Comparison of ENCODE assay signal across 19 cellular contexts in genomic region chr12:57178213-57178612, GRCh38. TPM values are rescaled to one million over a fixed set of nuclear protein-coding genes. Genes with fewer than 3 reads are reported as not detected.
DNase-seq lines count a peak whose midpoint lies in the region; ATAC-seq and TF ChIP-seq lines count a peak whose summit lies in the region.
"Had no signal": no experiment of that assay in that cellular context is flagged by ENCODE, and none has a peak within 500 bp of the region (broad histone marks: within the 10 kb centered on the region; RNA-seq: fewer than 3 reads in every experiment).

No MANE protein-coding gene starts in this region.

- CTCF ChIA-PET in AG04450 (lab: Charles Lee) (interaction anchor here (0.9 kb wide), 1 partner anchor 53 kb away, joined by 3 read pairs; no protein-coding TSS in a partner anchor), WTC11 (lab: Charles Lee) (no interaction called here)

- H3K4me3 ChIP-seq in AG04450 (ENCODE audit: low read depth, low read length) = no peak overlapping the region
- H3K4me3 ChIP-seq: A549 had no signal

- no peak overlapping the region for H3K14ac ChIP-seq in H9 (ENCODE audit: insufficient read depth, low read length)

- no peaks in the 10 kb centered on the region for H3K23me2 ChIP-seq in H9 (ENCODE audit: insufficient read length, low read depth, low read length, poor library complexity, severe bottlenecking)

- H2BK20ac ChIP-seq in H9 (ENCODE audit: low read depth, low read length, poor library complexity, severe bottlenecking) = no peak overlapping the region

- WGBS in H9 (ENCODE audit: extremely low coverage, insufficient read length, low lambda C conversion rate) = no CpG with 5 or more reads among the region's 14 CpGs

- H4K8ac ChIP-seq in H9 (replicated peaks; ENCODE audit: insufficient read length, low read depth, low read length) = no peak overlapping the region

- intact Hi-C loops in natural killer cell (cut with micrococcal nuclease) = no loop called here

- H3K4me1 Mint-ChIP-seq in H9 (peaks cover 4 to 5% of the 10 kb centered on the region in 2 experiments), WTC11 (peaks cover 4% of the 10 kb centered on the region), mesothelial cell of epicardium (peaks cover 13% of the 10 kb centered on the region), natural killer cell (peaks cover 0 to 7% of the 10 kb centered on the region in 2 donors), nephron progenitor cell (peaks cover 22% of the 10 kb centered on the region)

- H3K9me3 Mint-ChIP-seq in H9 (no peaks in the 10 kb centered on the region), WTC11 (no peaks in the 10 kb centered on the region), mesothelial cell of epicardium (no peaks in the 10 kb centered on the region), natural killer cell (no peaks in the 10 kb centered on the region), nephron progenitor cell (no peaks in the 10 kb centered on the region)

- H2BK120ac ChIP-seq in H9 (ENCODE audit: low read depth, low read length, poor library complexity, severe bottlenecking) = no peak overlapping the region

- H3K9ac ChIP-seq in H9 (ENCODE audit: extremely low read depth, insufficient read length, low read length) = no peak overlapping the region

- H3K27me3 Mint-ChIP-seq in H9 (ENCODE audit: low read depth) = no peaks in the 10 kb centered on the region
- no peaks in the 10 kb centered on the region for H3K27me3 Mint-ChIP-seq in WTC11 (ENCODE audit: low read depth)
- H3K27me3 Mint-ChIP-seq in mesothelial cell of epicardium (ENCODE audit: low read depth) = no peaks in the 10 kb centered on the region
- H3K27me3 Mint-ChIP-seq in natural killer cell (ENCODE audit: low read depth in 2 of 2) = no peaks in the 10 kb centered on the region
- peaks cover 5% of the 10 kb centered on the region for H3K27me3 Mint-ChIP-seq in nephron progenitor cell (ENCODE audit: low read depth, poor library complexity)

- H3K27me3 ChIP-seq in AG04450 (ENCODE audit: control insufficient read depth, insufficient read depth, low read length) = no peaks in the 10 kb centered on the region
- H3K27me3 ChIP-seq in H9 (ENCODE audit: insufficient read depth, low read length) = no peaks in the 10 kb centered on the region

- H3T11ph ChIP-seq in H9 (ENCODE audit: low read length) = no peak overlapping the region

- no peak overlapping the region for H3K4me3 Mint-ChIP-seq in H9
- no peak overlapping the region for H3K4me3 Mint-ChIP-seq in WTC11
- H3K4me3 Mint-ChIP-seq in mesothelial cell of epicardium = no peak overlapping the region
- no peak overlapping the region for H3K4me3 Mint-ChIP-seq in natural killer cell
- H3K4me3 Mint-ChIP-seq in nephron progenitor cell = no peak overlapping the region
- H3K4me3 Mint-ChIP-seq: HFFc6 had no signal

- H3K9me3 ChIP-seq in AG04450 (ENCODE audit: control insufficient read depth, insufficient read depth, low read length) (no peaks in the 10 kb centered on the region), H9 (ENCODE audit: control insufficient read depth, low read depth, low read length) (no peaks in the 10 kb centered on the region)
- H3K9me3 ChIP-seq: A549 had no signal

- H3K23ac ChIP-seq in H9 (ENCODE audit: insufficient read length, low read depth, low read length) = no peak overlapping the region

- peaks cover 3% of the 10 kb centered on the region for H4K20me1 ChIP-seq in H9 (ENCODE audit: control insufficient read depth, insufficient read depth, insufficient read length)

- ATAC-seq in WTC11 (no peak), natural killer cell (no peak)
- ATAC-seq: A549, PC-3 had no signal

- no peak overlapping the region for H3K4me2 ChIP-seq in H9 (ENCODE audit: insufficient read depth, insufficient read length, low read length)
- H3K4me2 ChIP-seq: A549 had no signal

- no peaks in the 10 kb centered on the region for H3K79me1 ChIP-seq in H9 (ENCODE audit: insufficient read depth, low read depth, low read length, poor library complexity, severe bottlenecking)

- no peak overlapping the region for H2BK15ac ChIP-seq in H9 (ENCODE audit: low read depth, low read length)

- no peak overlapping the region for H4K91ac ChIP-seq in H9 (ENCODE audit: insufficient read length, low read depth, low read length)

- H3K4ac ChIP-seq in H9 (ENCODE audit: low read depth, low read length) = no peak overlapping the region

- H4K5ac ChIP-seq in H9 (ENCODE audit: insufficient read length, low read depth, low read length) = no peak overlapping the region

- H3K27ac Mint-ChIP-seq in H9 (peak overlapping the region; percentile 58 to 81 (median 68); a peak in 3 of 7 replicates), WTC11 (peak overlapping the region; percentile 43), mesothelial cell of epicardium (peak overlapping the region; percentile 43), natural killer cell (no peak overlapping the region), nephron progenitor cell (no peak overlapping the region)
- H3K27ac Mint-ChIP-seq: HFFc6 had no signal

- H3K18ac ChIP-seq in H9 (ENCODE audit: insufficient read length, low read depth, low read length) = no peak overlapping the region

- H3K4me1 ChIP-seq in H9 (ENCODE audit: insufficient read depth, low read length) = no peaks in the 10 kb centered on the region

- TF ChIP-seq CTCF in AG04450 (IDR thresholded peaks at IDR 0.05; ENCODE audit: low read depth, low read length) = no peak
- TF ChIP-seq CTCF in H9 (conservative IDR thresholded peaks at IDR 0.05) = no peak
- no peak for TF ChIP-seq CTCF in WTC11 (IDR thresholded peaks at IDR 0.05)
- no peak for TF ChIP-seq CTCF in mesothelial cell of epicardium (IDR thresholded peaks at IDR 0.05; ENCODE audit: unreplicated experiment)
- TF ChIP-seq CTCF in natural killer cell (IDR thresholded peaks at IDR 0.05) = no peak
- TF ChIP-seq CTCF in nephron progenitor cell (IDR thresholded peaks at IDR 0.05) = no peak

- H2AFZ ChIP-seq in H9 (ENCODE audit: low read length) = no peak overlapping the region

- H3K36me3 Mint-ChIP-seq in H9 (ENCODE audit: insufficient read depth in 1 of 3, low read depth in 3 of 3) (peaks cover 44 to 84% (median 80%) of the 10 kb centered on the region in 3 experiments; a peak in 6 of 7 replicates), WTC11 (peaks cover 34% of the 10 kb centered on the region), mesothelial cell of epicardium (peaks cover 23% of the 10 kb centered on the region), natural killer cell (no peaks in the 10 kb centered on the region), nephron progenitor cell (ENCODE audit: low read depth) (peaks cover 39% of the 10 kb centered on the region)

- no peak overlapping the region for H2AK5ac ChIP-seq in H9 (ENCODE audit: insufficient read length, low read length)

- no peak for DNase-seq in AG04450 (ENCODE audit: low read depth, low spot score)
- no peak for DNase-seq in H9
- no peak for DNase-seq in WTC11 (ENCODE audit: low spot score)
- DNase-seq in mesothelial cell of epicardium (ENCODE audit: low spot score in 2 of 2, unreplicated experiment in 2 of 2) = no peak
- no peak for DNase-seq in natural killer cell
- no peak for DNase-seq in nephron progenitor cell
- no peak for DNase-seq in activated naive CD4-positive, alpha-beta T cell treated with Interleukin-2 at 50 U/mL for 16 hours
- DNase-seq: C1 segment of cervical spinal cord, HFFc6, IMR-90, Kasumi-1, NCI-H1105, NCI-H2081 treated with DMSO at 0.1 percent for 48 hours, NCI-H510A, NCI-H774, PC-3 had no signal

- POLR2A ChIA-PET in AG04450 (lab: Yijun Ruan, JAX) = interaction anchor here (0.5 kb wide), 1 partner anchor 43 kb away, joined by 5 read pairs; no protein-coding TSS in a partner anchor
- POLR2A ChIA-PET in WTC11 (lab: Charles Lee) = no interaction called here

- no peak overlapping the region for H2BK5ac ChIP-seq in H9 (ENCODE audit: insufficient read length, low read length)

- H3K79me2 ChIP-seq in H9 (ENCODE audit: insufficient read depth, low read length) = no peaks in the 10 kb centered on the region

- H2BK12ac ChIP-seq in H9 (ENCODE audit: insufficient read length, low read depth, low read length) = no peak overlapping the region

- peak overlapping the region; percentile 11 for H3K27ac ChIP-seq in AG04450 (ENCODE audit: low read depth, low read length)
- H3K27ac ChIP-seq in H9 (ENCODE audit: insufficient read length, low read depth, low read length) = no peak overlapping the region
- H3K27ac ChIP-seq: A549 had no signal

- H3K56ac ChIP-seq in H9 (ENCODE audit: insufficient read length, low read depth, low read length) = no peak overlapping the region

TF ChIP-seq in WTC11, 78 proteins besides CTCF, POLR2A, EP300 and RAD21 (continues in another document):
- TF ChIP-seq, protein P1, sequence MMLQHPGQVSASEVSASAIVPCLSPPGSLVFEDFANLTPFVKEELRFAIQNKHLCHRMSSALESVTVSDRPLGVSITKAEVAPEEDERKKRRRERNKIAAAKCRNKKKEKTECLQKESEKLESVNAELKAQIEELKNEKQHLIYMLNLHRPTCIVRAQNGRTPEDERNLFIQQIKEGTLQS (CRISPR knock-in tag; conservative IDR thresholded peaks at IDR 0.05) = no peak
- TF ChIP-seq ZNF396 (CRISPR knock-in tag; IDR thresholded peaks at IDR 0.05; ENCODE audit: borderline replicate concordance) (no peak), FOXP1 (CRISPR knock-in tag; IDR thresholded peaks at IDR 0.05; ENCODE audit: borderline replicate concordance) (no peak)

RNA-seq across cellular contexts. Expression of gene LRP1-AS, which starts 30.8 kb away (rescaled TPM):
- polyA plus RNA-seq in AG04450 (2011; rRNA removed) = not detected in 2 replicates
- not detected in 2 replicates for polyA minus RNA-seq in AG04450 (2011; rRNA and poly(A)+ RNA removed)
- total RNA-seq in H9 (2021) = not detected in 2 replicates
- total RNA-seq in WTC11 (2021) = not detected in 3 replicates
- not detected in 3 replicates for total RNA-seq in mesothelial cell of epicardium
- not detected for total RNA-seq in natural killer cell
- total RNA-seq: H4, HFFc6, HT1080, IMR-90, PC-3 had no signal
- polyA plus RNA-seq: A549, IMR-90 had no signal

RNA-seq across cellular contexts. Expression of gene NXPH4, which starts 38.4 kb away (rescaled TPM):
- 0.79 and 1.0 TPM in 2 replicates for polyA plus RNA-seq in AG04450 (2011; rRNA removed)
- 0.61 and 1.4 TPM in 2 replicates for polyA minus RNA-seq in AG04450 (2011; rRNA and poly(A)+ RNA removed)
- 2.1 and 2.8 TPM in 2 replicates for total RNA-seq in H9 (2021)
- 3.7 to 4.9 TPM (median 4.4 TPM) in 3 replicates for total RNA-seq in WTC11 (2021)
- 3.3 to 3.8 TPM (median 3.6 TPM) in 3 replicates for total RNA-seq in mesothelial cell of epicardium
- total RNA-seq in natural killer cell = under 1 TPM in 1 of 3 donors, not detected in 2; 0.82 TPM

RNA-seq across cellular contexts. Expression of gene LRP1, which starts 49.9 kb away (rescaled TPM):
- 49.9 and 95.0 TPM in 2 replicates for polyA plus RNA-seq in AG04450 (2011; rRNA removed)
- polyA minus RNA-seq in AG04450 (2011; rRNA and poly(A)+ RNA removed) = 264 and 395 TPM in 2 replicates
- 98.4 and 115 TPM in 2 replicates for total RNA-seq in H9 (2021)
- 107 to 120 TPM (median 112 TPM) in 3 replicates for total RNA-seq in WTC11 (2021)
- 229 to 253 TPM (median 243 TPM) in 3 replicates for total RNA-seq in mesothelial cell of epicardium
- total RNA-seq in natural killer cell = 10 to 100 TPM in 1 of 3 donors, 1 to 10 TPM in 2; 6.7 to 13.1 (median 9.5) TPM

RNA-seq across cellular contexts. Expression of gene SHMT2, which starts 51.3 kb away (rescaled TPM):
- 266 and 314 TPM in 2 replicates for polyA plus RNA-seq in AG04450 (2011; rRNA removed)
- polyA minus RNA-seq in AG04450 (2011; rRNA and poly(A)+ RNA removed) = 213 and 339 TPM in 2 replicates
- total RNA-seq in H9 (2021) = 257 and 260 TPM in 2 replicates
- total RNA-seq in WTC11 (2021) = 262 to 297 TPM (median 265 TPM) in 3 replicates
- total RNA-seq in mesothelial cell of epicardium = 78.7 to 83.7 TPM (median 78.8 TPM) in 3 replicates
- 10 to 100 TPM; 28.6 to 39.3 (median 34.9) TPM for total RNA-seq in natural killer cell

Comparison
In these comparisons a context has a peak if more than half of its experiments do, and no peak if none do; other contexts are left out.
1. H3K27ac Mint-ChIP-seq: peak in H9 (3 of 3), WTC11 (single experiment) and mesothelial cell of epicardium (single experiment); none in natural killer cell (0 of 2) and nephron progenitor cell (single experiment).